22 cellular contexts compared by ENCODE assay signal in the genomic region with DNA sequence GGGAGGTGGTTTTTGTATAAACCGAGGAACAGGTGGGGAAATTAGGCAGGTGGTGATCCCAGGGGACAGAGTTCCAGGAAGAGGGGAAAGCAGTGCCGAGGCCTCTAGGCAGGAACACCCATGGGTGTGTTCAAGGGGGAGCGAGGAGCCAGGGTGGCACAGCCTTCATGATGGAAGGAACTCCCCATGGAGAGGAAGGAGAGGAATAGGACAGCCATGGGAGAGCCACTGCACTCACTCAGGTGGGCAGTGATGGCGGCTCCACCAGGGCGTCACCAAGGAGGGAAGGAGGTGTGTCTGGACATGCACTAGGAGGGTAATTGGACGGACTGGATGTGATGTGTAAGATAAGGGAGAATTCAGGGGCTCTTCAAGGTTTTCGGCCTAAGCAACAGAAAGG.
DNase-seq lines count a peak whose midpoint lies in the region; ATAC-seq and TF ChIP-seq lines count a peak whose summit lies in the region.
"Had no signal": no experiment of that assay in that cellular context is flagged by ENCODE, and none has a peak within 500 bp of the region (broad histone marks: within the 10 kb centered on the region; RNA-seq: fewer than 3 reads in every experiment).

No MANE protein-coding gene starts in this region.

- H2AFZ ChIP-seq in smooth muscle cell (ENCODE audit: low read depth) (no peak overlapping the region), PC-3 (ENCODE audit: low read length) (no peak overlapping the region)
- H2AFZ ChIP-seq: PC-9 had no signal

- intact Hi-C loops in Right ventricle myocardium inferior (cut with DNase I) = no loop called here
- intact Hi-C loops in right cardiac atrium (cut with DNase I) = no loop called here
- intact Hi-C loops in posterior vena cava (cut with DNase I) = no loop called here
- intact Hi-C loops in PC-3 (cut with micrococcal nuclease) = no loop called here

- H3F3A ChIP-seq in smooth muscle cell (ENCODE audit: low read depth) (no peaks in the 10 kb centered on the region), PC-3 (ENCODE audit: low read length, unreplicated experiment) (no peaks in the 10 kb centered on the region)

- no peak overlapping the region for H3K4me3 ChIP-seq in right cardiac atrium (ENCODE audit: low read length)
- H3K4me3 ChIP-seq in smooth muscle cell = no peak overlapping the region
- H3K4me3 ChIP-seq in PC-3 (ENCODE audit: low read length) = no peak overlapping the region
- H3K4me3 ChIP-seq: BLaER1, PC-9 had no signal

- POLR2A ChIA-PET in PC-3 (lab: Charles Lee; ENCODE audit: unreplicated experiment) = no interaction called here

- H3K36me3 ChIP-seq in smooth muscle cell (ENCODE audit: low read depth) (no peaks in the 10 kb centered on the region), PC-3 (ENCODE audit: low read depth, low read length) (no peaks in the 10 kb centered on the region)
- H3K36me3 ChIP-seq: BLaER1 had no signal

- 96% methylated on average over 7 of the region's 7 CpGs for WGBS in right cardiac atrium
- whole genome bisulfite sequencing in smooth muscle cell (ENCODE audit: low lambda C conversion rate) = 94% methylated on average over 7 of the region's 7 CpGs

- CTCF ChIA-PET in PC-3 (lab: Charles Lee) = no interaction called here

- H3K9ac ChIP-seq in smooth muscle cell (ENCODE audit: low read depth) (no peak overlapping the region), PC-3 (ENCODE audit: low read length) (no peak overlapping the region)
- H3K9ac ChIP-seq: BLaER1 had no signal

- no peak overlapping the region for H3K4me2 ChIP-seq in smooth muscle cell
- H3K4me2 ChIP-seq in PC-3 (ENCODE audit: low read length) = no peak overlapping the region
- H3K4me2 ChIP-seq: BLaER1, PC-9 had no signal

- no peak for ATAC-seq in Right ventricle myocardium inferior
- ATAC-seq in right cardiac atrium = no peak
- no peak for ATAC-seq in HG03439 (IDR thresholded peaks at IDR 0.05; ENCODE audit: unreplicated experiment)
- no peak for ATAC-seq in PC-3

- H3K9me3 ChIP-seq in right cardiac atrium (ENCODE audit: control insufficient read depth, low read length) (no peaks in the 10 kb centered on the region), smooth muscle cell (replicated peaks; ENCODE audit: low read depth) (no peaks in the 10 kb centered on the region), PC-3 (ENCODE audit: low read length) (no peaks in the 10 kb centered on the region)

- H3K9me2 ChIP-seq in PC-3 (replicated peaks; ENCODE audit: low read length) = no peaks in the 10 kb centered on the region

- H3K27me3 ChIP-seq in right cardiac atrium (ENCODE audit: control insufficient read depth, insufficient read depth) (no peaks in the 10 kb centered on the region), smooth muscle cell (ENCODE audit: low read depth) (no peaks in the 10 kb centered on the region), PC-3 (ENCODE audit: low read length) (no peaks in the 10 kb centered on the region)
- H3K27me3 ChIP-seq: BLaER1 had no signal

- H3K79me2 ChIP-seq in smooth muscle cell (ENCODE audit: low read depth) (no peaks in the 10 kb centered on the region), PC-3 (ENCODE audit: low read length) (no peaks in the 10 kb centered on the region)

- H4K20me1 ChIP-seq in smooth muscle cell (ENCODE audit: low read depth) = no peaks in the 10 kb centered on the region
- H4K20me1 ChIP-seq in PC-3 (ENCODE audit: low read length) = no peaks in the 10 kb centered on the region
- H4K20me1 ChIP-seq: BLaER1 had no signal

- DNase-seq in Right ventricle myocardium inferior (ENCODE audit: missing footprints) (peak; percentile 20), right cardiac atrium (no peak), mesenteric fat pad (ENCODE audit: low spot score) (peak; percentile 68), posterior vena cava (ENCODE audit: low spot score) (peak; percentile 64), smooth muscle cell (lab: John Stamatoyannopoulos, UW; ENCODE audit: unreplicated experiment) (no peak), PC-3 (no peak)
- DNase-seq: CD4-positive, CD25-positive, alpha-beta regulatory T cell; DMS153; DND-41; Karpas-422; NCI-H1092 treated with DMSO at 0.1 percent for 48 hours; NCI-H146; NCI-H1930; NCI-H2107; NCI-H446; NCI-H524 treated with DMSO at 0.1 percent for 48 hours; NCI-H82; NK-92 treated with Interleukin-12 subunit alpha and Interleukin-12 subunit beta, amount 100 ng/mL, for 24 hours; PC-9; SHP77 had no signal

- no peak overlapping the region for H3K27ac ChIP-seq in right cardiac atrium (ENCODE audit: low read length)
- no peak overlapping the region for H3K27ac ChIP-seq in smooth muscle cell (ENCODE audit: low read depth)
- no peak overlapping the region for H3K27ac ChIP-seq in PC-3 (ENCODE audit: low read length)
- H3K27ac ChIP-seq: BLaER1, PC-9 had no signal

- no TSS peak for BruUV-seq in PC-3 (replicated peaks; lab: Mats Ljungman, UMichigan)

- peaks cover 2% of the 10 kb centered on the region for H3K4me1 ChIP-seq in right cardiac atrium (ENCODE audit: control insufficient read depth, insufficient read depth, low read length)
- no peaks in the 10 kb centered on the region for H3K4me1 ChIP-seq in smooth muscle cell (ENCODE audit: low read depth)
- no peaks in the 10 kb centered on the region for H3K4me1 ChIP-seq in PC-3 (ENCODE audit: insufficient read depth, low read length)
- H3K4me1 ChIP-seq: BLaER1 had no signal

- no peak for TF ChIP-seq CTCF in smooth muscle cell (IDR thresholded peaks at IDR 0.05; ENCODE audit: borderline replicate concordance, insufficient read depth, poor library complexity, severe bottlenecking)
- TF ChIP-seq CTCF in PC-3 (conservative IDR thresholded peaks at IDR 0.05; ENCODE audit: low read depth, low read length) = no peak

Comparison
In these comparisons a context has a peak if more than half of its experiments do, and no peak if none do; other contexts are left out.
1. DNase-seq: peak in Right ventricle myocardium inferior (single experiment), mesenteric fat pad (single experiment) and posterior vena cava (single experiment); none in right cardiac atrium (0 of 3), smooth muscle cell (single experiment) and PC-3 (single experiment).